In the genomic region with DNA sequence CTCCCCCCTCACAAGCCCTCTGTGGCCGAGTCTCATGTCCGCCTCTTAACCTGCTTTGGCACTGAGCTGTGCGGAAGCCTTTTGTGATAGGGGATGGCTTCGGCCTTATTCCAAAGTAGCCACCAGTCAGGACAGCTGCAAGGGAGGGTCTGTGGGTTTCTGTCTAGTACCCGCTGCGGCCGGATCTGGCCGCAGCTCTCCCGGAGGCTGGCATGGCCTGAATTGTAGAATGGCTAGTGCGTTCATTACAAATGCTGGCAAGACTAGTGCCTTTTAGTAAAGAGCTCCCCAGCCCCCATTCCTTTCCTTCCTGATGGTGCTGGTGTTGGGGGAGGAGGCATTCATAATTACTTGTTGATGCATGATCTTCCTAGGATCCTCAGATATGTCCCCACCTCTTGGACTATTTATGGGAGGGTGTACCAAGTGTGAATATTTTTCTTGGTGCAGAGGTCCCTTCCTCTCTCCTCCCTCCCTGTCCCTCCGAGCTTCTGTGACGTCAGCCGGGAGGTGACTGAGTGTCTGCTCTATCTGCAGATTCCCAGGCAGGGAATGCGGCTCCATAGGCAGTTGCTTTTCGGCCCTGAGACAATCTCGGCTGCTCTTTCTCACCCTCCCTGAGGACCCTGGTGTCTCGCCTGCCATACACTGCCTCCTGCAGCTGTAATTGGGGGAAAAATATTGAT, we compare ENCODE assay signal across 21 cellular contexts.
DNase-seq lines count a peak whose midpoint lies in the region; ATAC-seq and TF ChIP-seq lines count a peak whose summit lies in the region.
"Had no signal": no experiment of that assay in that cellular context is flagged by ENCODE, and none has a peak within 500 bp of the region (broad histone marks: within the 10 kb centered on the region; RNA-seq: fewer than 3 reads in every experiment).

No MANE protein-coding gene starts in this region.

- no peak overlapping the region for H2BK120ac ChIP-seq in neuronal stem cell (ENCODE audit: low read depth, low read length)

- H3K23ac ChIP-seq in neuronal stem cell (ENCODE audit: low read depth, low read length, poor library complexity): no peak overlapping the region

- no peak overlapping the region for H2BK15ac ChIP-seq in neuronal stem cell (ENCODE audit: low read length)

- H4K91ac ChIP-seq in neuronal stem cell (ENCODE audit: low read depth, low read length, poor library complexity): no peak overlapping the region

- H3K4me1 ChIP-seq in neuronal stem cell (ENCODE audit: control insufficient read depth in 2 of 2, insufficient read depth in 1 of 2, low read depth in 1 of 2, low read length in 2 of 2): peaks cover 26 to 38% of the 10 kb centered on the region in 2 donors

- no CpG with 5 or more reads among the region's 17 CpGs for WGBS in neuronal stem cell (ENCODE audit: extremely low coverage in 2 of 2, insufficient read length in 2 of 2, insufficient replicate concordance in 1 of 2), 2 donors

- H3K36me3 ChIP-seq in neuronal stem cell (replicated peaks in 1 of 2; ENCODE audit: control insufficient read depth in 2 of 2, insufficient read depth in 2 of 2, low read length in 2 of 2): peaks cover 0 to 18% of the 10 kb centered on the region in 2 donors

- no peak overlapping the region for H3K18ac ChIP-seq in neuronal stem cell (ENCODE audit: low read length)

- intact Hi-C loops in dorsolateral prefrontal cortex (cut with DNase I) (loop anchor here (5.0 to 10.0 kb wide), 4 partner anchors 33 to 188 kb away; no protein-coding TSS in a partner anchor), MCF 10A (cut with micrococcal nuclease) (no loop called here)

- H3K36me3 Mint-ChIP-seq in HFFc6 (ENCODE audit: low read depth) (peaks cover 4% of the 10 kb centered on the region), MCF 10A (ENCODE audit: insufficient read depth, unreplicated experiment) (no peaks in the 10 kb centered on the region)
- H3K36me3 Mint-ChIP-seq: activated naive CD4-positive, alpha-beta T cell treated with anti-CD3 and anti-CD28 coated beads, Interleukin-2, amount 50 U/mL, for 24 hours; CD8-positive, alpha-beta memory T cell; mesothelial cell of epicardium; stimulated activated memory B cell treated with anti-CD40 and anti-IgM and Interleukin-4, amounts not matched to agents 10 μg/mL and 1 μg/mL and 100 μg/mL, for 72 hours had no signal

- H3K4me3 Mint-ChIP-seq in HFFc6: peak overlapping the region; percentile 13; the same call in 1 of the 2 replicates
- H3K4me3 Mint-ChIP-seq in MCF 10A (ENCODE audit: unreplicated experiment): no peak overlapping the region
- H3K4me3 Mint-ChIP-seq: activated CD8-positive, alpha-beta T cell treated with anti-CD3 and anti-CD28 coated beads, Interleukin-2, amount 10 ng/mL, durations not matched to agents 7 days and 5 days; activated naive CD4-positive, alpha-beta T cell treated with anti-CD3 and anti-CD28 coated beads, Interleukin-2, amount 50 U/mL, for 24 hours; CD8-positive, alpha-beta memory T cell; dendritic cell treated with granulocyte-macrophage colony-stimulating factor and Interleukin-4, amounts not matched to agents 40 ng/mL and 50 ng/mL, for 4 days; mesothelial cell of epicardium; stimulated activated memory B cell treated with anti-CD40 and anti-IgM and Interleukin-4, amounts not matched to agents 10 μg/mL and 1 μg/mL and 100 μg/mL, for 72 hours had no signal

- no peak overlapping the region for H4K8ac ChIP-seq in neuronal stem cell (ENCODE audit: low read depth, low read length)

- H3K9ac ChIP-seq in neuronal stem cell (ENCODE audit: low read depth, low read length, poor library complexity): peak overlapping the region; percentile 4
- H3K9ac ChIP-seq: SK-N-SH had no signal

- no peak for TF ChIP-seq CTCF in HFFc6 (IDR thresholded peaks at IDR 0.05)
- no peak for TF ChIP-seq CTCF in dorsolateral prefrontal cortex (IDR thresholded peaks at IDR 0.05 in 54 of 56, conservative IDR thresholded peaks at IDR 0.05 in 2 of 56; ENCODE audit: low read depth in 1 of 56, partially characterized antibody in 56 of 56)
- no peak for TF ChIP-seq CTCF in MCF 10A (IDR thresholded peaks at IDR 0.05; ENCODE audit: unreplicated experiment)

- POLR2A ChIA-PET in MCF 10A (lab: Yijun Ruan, JAX): interaction anchor here (0.6 to 1.2 kb wide), 3 partner anchors 25 to 186 kb away, joined by 3 read pairs; no protein-coding TSS in a partner anchor

- CTCF ChIA-PET in MCF 10A (lab: Yijun Ruan, JAX): interaction anchor here (0.6 to 1.5 kb wide), 4 partner anchors 23 to 279 kb away, joined by 3 to 4 read pairs (median 4); no protein-coding TSS in a partner anchor

- no peaks in the 10 kb centered on the region for H3K9me3 ChIP-seq in neuronal stem cell (replicated peaks in 1 of 2; ENCODE audit: control insufficient read depth in 2 of 2, insufficient read depth in 1 of 2, low read depth in 1 of 2, low read length in 2 of 2)
- H3K9me3 ChIP-seq: SK-N-SH had no signal

- H3K79me1 ChIP-seq in neuronal stem cell (ENCODE audit: low read depth, low read length): no peaks in the 10 kb centered on the region

- H3K27me3 Mint-ChIP-seq in HFFc6 (ENCODE audit: insufficient read depth) (peaks cover 64% of the 10 kb centered on the region), MCF 10A (ENCODE audit: insufficient read depth, unreplicated experiment) (peaks cover 94% of the 10 kb centered on the region)

- H3K27ac Mint-ChIP-seq in HFFc6: no peak overlapping the region
- no peak overlapping the region for H3K27ac Mint-ChIP-seq in MCF 10A (ENCODE audit: low read depth, unreplicated experiment)
- H3K27ac Mint-ChIP-seq: activated CD8-positive, alpha-beta T cell treated with anti-CD3 and anti-CD28 coated beads, Interleukin-2, amount 10 ng/mL, durations not matched to agents 7 days and 5 days; activated naive CD4-positive, alpha-beta T cell treated with anti-CD3 and anti-CD28 coated beads, Interleukin-2, amount 50 U/mL, for 24 hours; CD8-positive, alpha-beta memory T cell; dendritic cell treated with granulocyte-macrophage colony-stimulating factor and Interleukin-4, amounts not matched to agents 40 ng/mL and 50 ng/mL, for 4 days; mesothelial cell of epicardium; stimulated activated memory B cell treated with anti-CD40 and anti-IgM and Interleukin-4, amounts not matched to agents 10 μg/mL and 1 μg/mL and 100 μg/mL, for 72 hours had no signal

- DNase-seq in HFFc6: no peak
- peak; percentile 51 for DNase-seq in NCI-H2227 treated with DMSO at 0.1 percent for 48 hours (lab: John Stamatoyannopoulos, UW)
- DNase-seq in dorsolateral prefrontal cortex: peak in 4 of 10 donors; percentile 30 to 57 (median 43)
- DNase-seq in neuronal stem cell (ENCODE audit: low spot score): no peak
- DNase-seq in MCF 10A (ENCODE audit: unreplicated experiment): no peak
- DNase-seq in HUDEP-2 (lab: John Stamatoyannopoulos, UW; ENCODE audit: unreplicated experiment in 76 of 76): no peak
- DNase-seq: activated CD8-positive, alpha-beta T cell treated with anti-CD3 and anti-CD28 coated beads, Interleukin-2, amount 10 ng/mL, durations not matched to agents 7 days and 5 days; activated T-cell treated with anti-CD3 and anti-CD28 coated beads, Interleukin-2, amount 50 U/mL, for 48 hours; CD8-positive, alpha-beta memory T cell; DMS79 treated with DMSO at 0.1 percent for 48 hours; foreskin melanocyte; KG1; NCI-H748 treated with DMSO at 0.1 percent for 48 hours; SK-N-SH; T1000 had no signal

- no peak overlapping the region for H3K14ac ChIP-seq in neuronal stem cell (ENCODE audit: low read length)

- peak overlapping the region in 2 of 59 donors; percentile 36 to 40 for H3K27ac ChIP-seq in dorsolateral prefrontal cortex
- no peak overlapping the region for H3K27ac ChIP-seq in neuronal stem cell (replicated peaks; ENCODE audit: low read length)

- no peak overlapping the region for H2AK5ac ChIP-seq in neuronal stem cell (ENCODE audit: low read depth, low read length)

- H3K4ac ChIP-seq in neuronal stem cell (ENCODE audit: low read length): no peak overlapping the region

- no peaks in the 10 kb centered on the region for H3K27me3 ChIP-seq in dorsolateral prefrontal cortex
- H3K27me3 ChIP-seq in neuronal stem cell (ENCODE audit: control insufficient read depth in 3 of 3, insufficient read depth in 3 of 3, low read depth in 1 of 3, low read length in 3 of 3): peaks cover 0 to 22% (median 4%) of the 10 kb centered on the region in 3 experiments

- BruUV-seq in MCF 10A (replicated peaks; lab: Mats Ljungman, UMichigan): no TSS peak

- H3K4me3 ChIP-seq in dorsolateral prefrontal cortex: peak overlapping the region in 49 of 59 donors; percentile 3 to 57 (median 29)
- no peak overlapping the region for H3K4me3 ChIP-seq in neuronal stem cell (ENCODE audit: low read length in 2 of 2)

- H2AFZ ChIP-seq in neuronal stem cell (ENCODE audit: low read length): peak overlapping the region; percentile 26

- no peaks in the 10 kb centered on the region; the same call in 1 of the 2 replicates for H3K9me3 Mint-ChIP-seq in HFFc6
- H3K9me3 Mint-ChIP-seq in MCF 10A (ENCODE audit: unreplicated experiment): no peaks in the 10 kb centered on the region
- H3K9me3 Mint-ChIP-seq: activated naive CD4-positive, alpha-beta T cell treated with anti-CD3 and anti-CD28 coated beads, Interleukin-2, amount 50 U/mL, for 24 hours; CD8-positive, alpha-beta memory T cell; dendritic cell treated with granulocyte-macrophage colony-stimulating factor and Interleukin-4, amounts not matched to agents 40 ng/mL and 50 ng/mL, for 4 days; mesothelial cell of epicardium; stimulated activated memory B cell treated with anti-CD40 and anti-IgM and Interleukin-4, amounts not matched to agents 10 μg/mL and 1 μg/mL and 100 μg/mL, for 72 hours had no signal

- ATAC-seq in GM19452 (IDR thresholded peaks at IDR 0.05; ENCODE audit: unreplicated experiment): no peak
- ATAC-seq: activated CD8-positive, alpha-beta T cell treated with anti-CD3 and anti-CD28 coated beads, Interleukin-2, amount 10 ng/mL, durations not matched to agents 7 days and 5 days; Panc1; stimulated activated memory B cell treated with anti-CD40 and anti-IgM and Interleukin-4, amounts not matched to agents 10 μg/mL and 1 μg/mL and 100 μg/mL, for 72 hours had no signal

- H3K4me2 ChIP-seq in neuronal stem cell (ENCODE audit: insufficient read depth, low read length, poor library complexity, severe bottlenecking): no peak overlapping the region
- H3K4me2 ChIP-seq: SK-N-SH had no signal

- H2BK12ac ChIP-seq in neuronal stem cell (ENCODE audit: low read length): no peak overlapping the region

- H2BK5ac ChIP-seq in neuronal stem cell (ENCODE audit: low read length): no peak overlapping the region

- H3K4me1 Mint-ChIP-seq in HFFc6 (ENCODE audit: low read depth): peaks cover 18% of the 10 kb centered on the region; the same call in 1 of the 2 replicates
- H3K4me1 Mint-ChIP-seq in MCF 10A (ENCODE audit: insufficient read depth, unreplicated experiment): peaks cover 9% of the 10 kb centered on the region
- H3K4me1 Mint-ChIP-seq: activated naive CD4-positive, alpha-beta T cell treated with anti-CD3 and anti-CD28 coated beads, Interleukin-2, amount 50 U/mL, for 24 hours had no signal

Comparison
In these comparisons a context has a peak if more than half of its experiments do, and no peak if none do; other contexts are left out.
1. H3K4me3 ChIP-seq: peak in dorsolateral prefrontal cortex (49 of 59); none in neuronal stem cell (0 of 2).